In genomic region chr1:233254039-233254362, GRCh38 we compare ENCODE assay signal across 15 cellular contexts. TPM values are rescaled to one million over a fixed set of nuclear protein-coding genes. Genes with fewer than 3 reads are reported as not detected.
DNase-seq lines count a peak whose midpoint lies in the region; ATAC-seq and TF ChIP-seq lines count a peak whose summit lies in the region.
"Had no signal": no experiment of that assay in that cellular context is flagged by ENCODE, and none has a peak within 500 bp of the region (broad histone marks: within the 10 kb centered on the region; RNA-seq: fewer than 3 reads in every experiment).

No MANE protein-coding gene starts in this region.

- no peaks in the 10 kb centered on the region for H3K9me3 ChIP-seq in CD8-positive, alpha-beta T cell (ENCODE audit: low read length)

- H3K4me3 ChIP-seq in CD8-positive, alpha-beta T cell (ENCODE audit: low read depth, low read length): no peak overlapping the region

- H3K4me1 Mint-ChIP-seq in CD8-positive, alpha-beta T cell (ENCODE audit: low read depth): no peaks in the 10 kb centered on the region
- peaks cover 7% of the 10 kb centered on the region for H3K4me1 Mint-ChIP-seq in nephron

- DNase-seq in CD8-positive, alpha-beta T cell: no peak
- DNase-seq in HT-29 (ENCODE audit: low spot score) (peak; percentile 20), fibroblast of peridontal ligament (ENCODE audit: extremely low read depth) (peak; percentile 19), HuH-7.5 (ENCODE audit: low spot score) (no peak), NOMO-1 treated with DMSO at 0.1 percent for 48 hours (lab: John Stamatoyannopoulos, UW; ENCODE audit: unreplicated experiment) (no peak)
- no peak for DNase-seq in stimulated activated CD8-positive, alpha-beta memory T cell treated with anti-CD3 and anti-CD28 coated beads, Interleukin-4, amount 100 ng/mL, for 48 hours
- no peak for DNase-seq in activated naive CD4-positive, alpha-beta T cell treated with anti-CD3 and anti-CD28 coated beads, Interleukin-2, amount 50 U/mL, for 16 hours
- DNase-seq: AML-193; CD4-positive, CD25-positive, alpha-beta regulatory T cell; DMS 273 treated with DMSO at 0.1 percent for 48 hours; NCI-H1436 treated with DMSO at 0.1 percent for 48 hours; NCI-H2081; NCI-H524 had no signal

- H3K36me3 Mint-ChIP-seq in CD8-positive, alpha-beta T cell: peaks cover 77% of the 10 kb centered on the region
- peaks cover 32% of the 10 kb centered on the region for H3K36me3 Mint-ChIP-seq in nephron (ENCODE audit: low read depth)

- H3K36me3 ChIP-seq in CD8-positive, alpha-beta T cell (ENCODE audit: insufficient read depth, low read length): peaks cover 11% of the 10 kb centered on the region

- TF ChIP-seq CTCF in CD8-positive, alpha-beta T cell (IDR thresholded peaks at IDR 0.05): no peak
- no peak for TF ChIP-seq CTCF in nephron (IDR thresholded peaks at IDR 0.05; ENCODE audit: unreplicated experiment in 3 of 3)

- CTCF ChIA-PET in CD8-positive, alpha-beta T cell (lab: Charles Lee): no interaction called here

- H3K27me3 ChIP-seq in CD8-positive, alpha-beta T cell (ENCODE audit: insufficient read depth, low read length): no peaks in the 10 kb centered on the region

- peak overlapping the region; percentile 11 for H3K27ac Mint-ChIP-seq in CD8-positive, alpha-beta T cell
- H3K27ac Mint-ChIP-seq in nephron: peak overlapping the region; percentile 28 to 75 (median 61)
- H3K27ac Mint-ChIP-seq: IgD-negative memory B cell had no signal

- no peak overlapping the region for H3K4me3 Mint-ChIP-seq in CD8-positive, alpha-beta T cell
- H3K4me3 Mint-ChIP-seq in nephron: no peak overlapping the region
- H3K4me3 Mint-ChIP-seq: CD4-positive, CD25-positive, alpha-beta regulatory T cell; IgD-negative memory B cell had no signal

- ATAC-seq in CD8-positive, alpha-beta T cell: no peak

- POLR2A ChIA-PET in CD8-positive, alpha-beta T cell (lab: Charles Lee): no interaction called here

- no peaks in the 10 kb centered on the region for H3K27me3 Mint-ChIP-seq in CD8-positive, alpha-beta T cell (ENCODE audit: low read depth)
- no peaks in the 10 kb centered on the region for H3K27me3 Mint-ChIP-seq in nephron (ENCODE audit: low read depth)
- H3K27me3 Mint-ChIP-seq: CD4-positive, CD25-positive, alpha-beta regulatory T cell; IgD-negative memory B cell had no signal

- no peak overlapping the region for H3K27ac ChIP-seq in CD8-positive, alpha-beta T cell (ENCODE audit: low read depth, low read length)

- intact Hi-C loops in CD8-positive, alpha-beta T cell (cut with DNase I, micrococcal nuclease): no loop called here

- H3K9me3 Mint-ChIP-seq in CD8-positive, alpha-beta T cell: no peaks in the 10 kb centered on the region
- H3K9me3 Mint-ChIP-seq in nephron: no peaks in the 10 kb centered on the region
- H3K9me3 Mint-ChIP-seq: IgD-negative memory B cell had no signal

- no peaks in the 10 kb centered on the region for H3K4me1 ChIP-seq in CD8-positive, alpha-beta T cell (ENCODE audit: insufficient read depth, low read length)

RNA-seq across cellular contexts. Expression of gene PCNX2, which starts 41.5 kb away (rescaled TPM):
- total RNA-seq in CD8-positive, alpha-beta T cell: 10 to 100 TPM; 36.4 to 36.7 TPM
- 11.8 and 20.2 TPM in 2 replicates for total RNA-seq in HT-29 (2014; rRNA removed; shearing (Covaris generic))

Comparison
In these comparisons a context has a peak if more than half of its experiments do, and no peak if none do; other contexts are left out.
1. DNase-seq: peak in HT-29 (single experiment) and fibroblast of peridontal ligament (single experiment); none in CD8-positive, alpha-beta T cell (0 of 7), HuH-7.5 (single experiment), NOMO-1 treated with DMSO at 0.1 percent for 48 hours (single experiment), stimulated activated CD8-positive, alpha-beta memory T cell treated with anti-CD3 and anti-CD28 coated beads, Interleukin-4, amount 100 ng/mL, for 48 hours (single experiment) and activated naive CD4-positive, alpha-beta T cell treated with anti-CD3 and anti-CD28 coated beads, Interleukin-2, amount 50 U/mL, for 16 hours (single experiment).